1 cellular context compared by ENCODE assay signal in the genomic region with DNA sequence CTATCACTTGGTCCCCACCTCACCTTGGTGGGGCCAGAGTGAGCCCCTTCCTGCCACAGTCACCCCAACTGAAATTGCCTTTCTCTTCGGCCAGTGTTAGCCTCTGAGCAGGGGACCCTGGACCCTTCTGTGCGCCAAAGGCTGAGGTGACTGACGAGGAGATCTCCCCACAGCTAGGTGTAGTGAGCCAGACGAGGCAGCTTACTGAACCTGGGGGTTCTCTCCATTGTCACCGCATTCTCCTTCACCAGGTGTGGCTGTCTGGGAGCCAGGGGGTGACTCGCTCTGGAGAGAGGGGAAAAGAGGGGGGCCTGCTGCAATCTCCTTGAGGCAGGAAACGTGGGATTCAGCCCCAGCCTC.
A peak's percentile ranks its signal among the peaks of the same experiment; 100 is the strongest.
TF ChIP-seq lines count a peak whose summit lies in the region.

No MANE protein-coding gene starts in this region.

TF ChIP-seq in H1, 55 proteins besides CTCF, POLR2A, EP300 and RAD21:
- TF ChIP-seq POLR2AphosphoS5 (IDR thresholded peaks at IDR 0.05; ENCODE audit: low read depth, low read length) (peak; percentile 31; the same call in 1 of the 2 replicates), KDM4A (IDR thresholded peaks at IDR 0.05; ENCODE audit: low read depth, low read length, severe bottlenecking) (no peak), BCL11A (IDR thresholded peaks at IDR 0.05; ENCODE audit: low read depth in 2 of 2, low read length in 2 of 2) (no peak), TEAD4 (IDR thresholded peaks at IDR 0.05; ENCODE audit: low read depth, low read length) (no peak), EZH2 (IDR thresholded peaks at IDR 0.05; ENCODE audit: low read depth, low read length, severe bottlenecking) (no peak)
